ENCODE assay signal across 2 cellular contexts in the genomic region with DNA sequence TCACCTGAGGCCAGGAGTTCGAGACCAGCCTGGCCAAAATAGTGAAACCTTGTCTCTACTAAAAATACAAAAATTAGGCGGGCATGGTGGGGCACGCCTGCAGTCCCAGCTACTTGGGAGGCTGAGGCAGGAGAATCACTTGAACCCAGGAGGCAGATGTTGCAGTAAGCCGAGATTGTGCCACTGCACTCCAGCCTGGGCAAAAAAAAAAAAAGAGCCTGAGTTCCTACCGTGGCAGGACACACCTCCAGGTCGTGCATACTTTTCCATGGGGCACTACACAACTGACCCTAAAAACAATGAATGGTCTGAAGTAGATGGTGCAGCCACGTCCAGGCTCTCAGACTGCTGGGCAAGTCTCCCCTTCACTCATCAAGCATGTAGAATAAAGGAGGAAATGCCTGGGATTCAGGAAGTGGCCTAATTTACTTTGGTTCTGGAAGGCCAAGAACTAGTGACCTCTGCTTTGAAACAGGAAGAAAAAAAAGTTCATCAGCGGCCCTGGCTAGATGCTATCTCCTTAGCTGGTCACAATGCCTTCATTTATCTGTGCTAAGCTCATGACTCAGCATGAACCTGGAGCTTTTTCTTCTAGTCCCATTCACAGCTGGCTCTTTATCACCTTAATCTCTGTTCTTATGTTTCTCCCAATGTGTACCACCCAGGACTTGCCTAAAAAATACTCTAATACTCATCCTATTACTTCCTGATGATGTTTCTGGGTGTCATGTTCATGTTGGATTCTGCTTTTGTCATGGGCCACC.
A peak's percentile ranks its signal among the peaks of the same experiment; 100 is the strongest.
TF ChIP-seq lines count a peak whose summit lies in the region.

No MANE protein-coding gene starts in this region.

TF ChIP-seq in K562, 482 proteins besides CTCF, POLR2A, EP300 and RAD21 (continued from another document and continues in another):
- TF ChIP-seq, protein P1, sequence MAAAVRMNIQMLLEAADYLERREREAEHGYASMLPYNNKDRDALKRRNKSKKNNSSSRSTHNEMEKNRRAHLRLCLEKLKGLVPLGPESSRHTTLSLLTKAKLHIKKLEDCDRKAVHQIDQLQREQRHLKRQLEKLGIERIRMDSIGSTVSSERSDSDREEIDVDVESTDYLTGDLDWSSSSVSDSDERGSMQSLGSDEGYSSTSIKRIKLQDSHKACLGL (CRISPR knock-in tag; IDR thresholded peaks at IDR 0.05; ENCODE audit: borderline replicate concordance, poor library complexity, severe bottlenecking) = no peak
- TF ChIP-seq ZNF253 (CRISPR knock-in tag; conservative IDR thresholded peaks at IDR 0.05) (no peak), ZNF445 (CRISPR knock-in tag; IDR thresholded peaks at IDR 0.05; ENCODE audit: low read depth) (no peak), THAP7 (CRISPR knock-in tag; IDR thresholded peaks at IDR 0.05) (no peak), ZNF274 (IDR thresholded peaks at IDR 0.05; ENCODE audit: borderline replicate concordance, low read depth, low read length) (no peak), ZNF609 (CRISPR knock-in tag; IDR thresholded peaks at IDR 0.05; ENCODE audit: borderline replicate concordance) (no peak), ZNF316 (IDR thresholded peaks at IDR 0.05) (peak; percentile 96), CEBPB (tag; IDR thresholded peaks at IDR 0.05) (no peak), PRMT5 (CRISPR knock-in tag; IDR thresholded peaks at IDR 0.05) (no peak), BRD4 (IDR thresholded peaks at IDR 0.05) (no peak), ZNF184 (CRISPR knock-in tag; IDR thresholded peaks at IDR 0.05) (no peak), ZNF644 (tag; IDR thresholded peaks at IDR 0.05; ENCODE audit: low read depth) (no peak), CBX8 (IDR thresholded peaks at IDR 0.05; ENCODE audit: borderline replicate concordance, extremely low read depth, low read depth, low read length, poor library complexity, severe bottlenecking) (no peak), SMAD1 (IDR thresholded peaks at IDR 0.05; ENCODE audit: low read depth, low read length, partially characterized antibody) (no peak), HNRNPLL (IDR thresholded peaks at IDR 0.05; ENCODE audit: low read depth, low read length, poor library complexity, severe bottlenecking) (no peak), ELF2 (CRISPR knock-in tag; IDR thresholded peaks at IDR 0.05) (no peak), ZBED1 (IDR thresholded peaks at IDR 0.05) (no peak), ZKSCAN3 (CRISPR knock-in tag; IDR thresholded peaks at IDR 0.05) (no peak), MCM5 (IDR thresholded peaks at IDR 0.05; ENCODE audit: low read depth) (no peak), HEY1 (CRISPR knock-in tag; IDR thresholded peaks at IDR 0.05; ENCODE audit: borderline replicate concordance) (no peak), POLR2AphosphoS2 (IDR thresholded peaks at IDR 0.05; ENCODE audit: low read length) (no peak)
- TF ChIP-seq, protein P2, sequence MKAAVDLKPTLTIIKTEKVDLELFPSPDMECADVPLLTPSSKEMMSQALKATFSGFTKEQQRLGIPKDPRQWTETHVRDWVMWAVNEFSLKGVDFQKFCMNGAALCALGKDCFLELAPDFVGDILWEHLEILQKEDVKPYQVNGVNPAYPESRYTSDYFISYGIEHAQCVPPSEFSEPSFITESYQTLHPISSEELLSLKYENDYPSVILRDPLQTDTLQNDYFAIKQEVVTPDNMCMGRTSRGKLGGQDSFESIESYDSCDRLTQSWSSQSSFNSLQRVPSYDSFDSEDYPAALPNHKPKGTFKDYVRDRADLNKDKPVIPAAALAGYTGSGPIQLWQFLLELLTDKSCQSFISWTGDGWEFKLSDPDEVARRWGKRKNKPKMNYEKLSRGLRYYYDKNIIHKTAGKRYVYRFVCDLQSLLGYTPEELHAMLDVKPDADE (conservative IDR thresholded peaks at IDR 0.05; ENCODE audit: control insufficient read depth, low read depth, low read length) = no peak
- TF ChIP-seq, protein P3, sequence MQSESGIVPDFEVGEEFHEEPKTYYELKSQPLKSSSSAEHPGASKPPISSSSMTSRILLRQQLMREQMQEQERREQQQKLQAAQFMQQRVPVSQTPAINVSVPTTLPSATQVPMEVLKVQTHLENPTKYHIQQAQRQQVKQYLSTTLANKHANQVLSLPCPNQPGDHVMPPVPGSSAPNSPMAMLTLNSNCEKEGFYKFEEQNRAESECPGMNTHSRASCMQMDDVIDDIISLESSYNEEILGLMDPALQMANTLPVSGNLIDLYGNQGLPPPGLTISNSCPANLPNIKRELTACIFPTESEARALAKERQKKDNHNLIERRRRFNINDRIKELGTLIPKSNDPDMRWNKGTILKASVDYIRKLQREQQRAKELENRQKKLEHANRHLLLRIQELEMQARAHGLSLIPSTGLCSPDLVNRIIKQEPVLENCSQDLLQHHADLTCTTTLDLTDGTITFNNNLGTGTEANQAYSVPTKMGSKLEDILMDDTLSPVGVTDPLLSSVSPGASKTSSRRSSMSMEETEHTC (IDR thresholded peaks at IDR 0.05) = 0 out of 2 replicates have a peak, but pooled peaks have one; percentile 48

TF ChIP-seq in HepG2, 621 proteins besides CTCF, POLR2A, EP300 and RAD21 (continued from another document and continues in another):
- TF ChIP-seq ZMYM3 (CRISPR knock-in tag; IDR thresholded peaks at IDR 0.05) (peak; percentile 36; the same call in 1 of the 2 replicates), ZNF780A (CRISPR knock-in tag; IDR thresholded peaks at IDR 0.05) (no peak), BRF2 (CRISPR knock-in tag; IDR thresholded peaks at IDR 0.05) (no peak), KDM6A (CRISPR knock-in tag; IDR thresholded peaks at IDR 0.05; ENCODE audit: low read depth) (peak; percentile 85), ZNF746 (CRISPR knock-in tag; IDR thresholded peaks at IDR 0.05) (peak; percentile 70; the same call in 1 of the 2 replicates), FOXK1 (CRISPR knock-in tag; IDR thresholded peaks at IDR 0.05; ENCODE audit: borderline replicate concordance, low read depth) (peak; percentile 55; the same call in 1 of the 2 replicates), ARID4A (CRISPR knock-in tag; IDR thresholded peaks at IDR 0.05; ENCODE audit: borderline replicate concordance) (peak; percentile 38; the same call in 1 of the 2 replicates), ZC3H4 (CRISPR knock-in tag; IDR thresholded peaks at IDR 0.05; ENCODE audit: borderline replicate concordance) (no peak), ZKSCAN5 (CRISPR knock-in tag; IDR thresholded peaks at IDR 0.05) (no peak), ZNF747 (CRISPR knock-in tag; IDR thresholded peaks at IDR 0.05; ENCODE audit: borderline replicate concordance) (no peak; the same call in 1 of the 2 replicates), ZIK1 (CRISPR knock-in tag; IDR thresholded peaks at IDR 0.05; ENCODE audit: borderline replicate concordance, low read depth) (peak; percentile 16; the same call in 1 of the 2 replicates), RAD51 (IDR thresholded peaks at IDR 0.05; ENCODE audit: borderline replicate concordance) (no peak), SIX4 (CRISPR knock-in tag; IDR thresholded peaks at IDR 0.05) (peak; percentile 85; the same call in 1 of the 2 replicates), ZNF333 (CRISPR knock-in tag; IDR thresholded peaks at IDR 0.05; ENCODE audit: borderline replicate concordance) (0 out of 2 replicates have a peak, but pooled peaks have one; percentile 80), KLF16 (CRISPR knock-in tag; IDR thresholded peaks at IDR 0.05) (peak in 1 of 2 experiments; percentile 87; a peak in 2 of 4 replicates), HNRNPL (IDR thresholded peaks at IDR 0.05; ENCODE audit: low read depth, low read length) (no peak), PHF5A (CRISPR knock-in tag; IDR thresholded peaks at IDR 0.05; ENCODE audit: low read depth, unreplicated experiment) (peak; percentile 75), ZBTB42 (CRISPR knock-in tag; IDR thresholded peaks at IDR 0.05) (no peak), RBAK (CRISPR knock-in tag; IDR thresholded peaks at IDR 0.05) (no peak), ZNF562 (CRISPR knock-in tag; IDR thresholded peaks at IDR 0.05; ENCODE audit: borderline replicate concordance) (no peak), REL (CRISPR knock-in tag; conservative IDR thresholded peaks at IDR 0.05) (no peak), MTF2 (CRISPR knock-in tag; IDR thresholded peaks at IDR 0.05; ENCODE audit: borderline replicate concordance) (no peak; the same call in 1 of the 2 replicates), ZNF615 (CRISPR knock-in tag; IDR thresholded peaks at IDR 0.05; ENCODE audit: borderline replicate concordance) (peak; percentile 66; the same call in 1 of the 2 replicates), PRDM15 (CRISPR knock-in tag; IDR thresholded peaks at IDR 0.05) (0 out of 2 replicates have a peak, but pooled peaks have one; percentile 49), ZNF232 (CRISPR knock-in tag; IDR thresholded peaks at IDR 0.05; ENCODE audit: borderline replicate concordance) (peak; percentile 63; the same call in 1 of the 2 replicates), GTF3A (CRISPR knock-in tag; conservative IDR thresholded peaks at IDR 0.05) (peak; percentile 95), TBX2 (CRISPR knock-in tag; IDR thresholded peaks at IDR 0.05; ENCODE audit: borderline replicate concordance) (peak; percentile 93), ZNF564 (CRISPR knock-in tag; IDR thresholded peaks at IDR 0.05) (no peak; the same call in 1 of the 2 replicates), SKIL (CRISPR knock-in tag; IDR thresholded peaks at IDR 0.05; ENCODE audit: borderline replicate concordance) (peak; percentile 78; the same call in 1 of the 2 replicates), ZNF17 (CRISPR knock-in tag; IDR thresholded peaks at IDR 0.05) (no peak), ZNF737 (CRISPR knock-in tag; IDR thresholded peaks at IDR 0.05; ENCODE audit: borderline replicate concordance) (no peak)
- TF ChIP-seq, protein P1 (CRISPR knock-in tag; IDR thresholded peaks at IDR 0.05) = no peak
